In the genomic region with DNA sequence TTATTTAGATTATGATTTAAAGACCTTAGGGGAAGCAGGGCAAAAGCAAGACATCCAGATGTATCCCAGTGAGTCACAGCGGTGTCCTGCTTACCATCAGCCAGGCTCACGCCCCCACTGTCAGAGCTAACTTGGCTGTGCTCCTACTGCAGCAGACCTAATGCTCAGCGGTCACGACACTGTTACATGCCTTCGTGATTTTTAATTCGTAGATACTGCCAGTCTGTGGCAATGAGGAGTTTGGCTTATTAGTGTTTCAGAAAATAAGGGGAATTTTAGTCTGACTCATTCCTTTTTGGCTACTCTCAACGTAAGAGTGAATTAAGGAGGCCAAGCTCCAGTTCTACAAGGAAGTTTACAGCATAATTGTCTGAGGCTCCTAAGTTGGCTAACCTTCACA, we compare ENCODE assay signal across 9 cellular contexts. TPM values are rescaled to one million over a fixed set of nuclear protein-coding genes. Genes with fewer than 3 reads are reported as not detected.
DNase-seq lines count a peak whose midpoint lies in the region; ATAC-seq and TF ChIP-seq lines count a peak whose summit lies in the region.
"Had no signal": no experiment of that assay in that cellular context is flagged by ENCODE, and none has a peak within 500 bp of the region (broad histone marks: within the 10 kb centered on the region; RNA-seq: fewer than 3 reads in every experiment).

No MANE protein-coding gene starts in this region.

- H3K27ac ChIP-seq in ovary: no peak overlapping the region

- WGBS in ovary, 3 donors: 7 to 13% (median 11%) methylated on average over 7 of the region's 7 CpGs

- H3K27me3 ChIP-seq in BE2C (no peaks in the 10 kb centered on the region; the same call in 1 of the 2 replicates), ovary (no peaks in the 10 kb centered on the region)

- no peak overlapping the region for H3K4me3 Mint-ChIP-seq in osteocyte (ENCODE audit: unreplicated experiment)

- H3K36me3 Mint-ChIP-seq in osteocyte (ENCODE audit: unreplicated experiment): no peaks in the 10 kb centered on the region

- intact Hi-C loops in ovary (cut with DNase I): no loop called here

- TF ChIP-seq EP300 in ovary (IDR thresholded peaks at IDR 0.05): no peak

- TF ChIP-seq POLR2A in ovary (IDR thresholded peaks at IDR 0.05): no peak

- H3K27ac Mint-ChIP-seq in osteocyte (ENCODE audit: unreplicated experiment): no peak overlapping the region

- H3K4me1 ChIP-seq in BE2C (peaks cover 3% of the 10 kb centered on the region; the same call in 1 of the 2 replicates), ovary (ENCODE audit: insufficient read depth) (peaks cover 3% of the 10 kb centered on the region)

- H3K4me3 ChIP-seq in BE2C (ENCODE audit: low read depth, low read length) (no peak overlapping the region), ovary (no peak overlapping the region)

- H3K36me3 ChIP-seq in BE2C: no peaks in the 10 kb centered on the region
- no peaks in the 10 kb centered on the region for H3K36me3 ChIP-seq in ovary

- peaks cover 24% of the 10 kb centered on the region for H3K27me3 Mint-ChIP-seq in osteocyte (ENCODE audit: unreplicated experiment)

- ATAC-seq in HG03439 (IDR thresholded peaks at IDR 0.05; ENCODE audit: unreplicated experiment): no peak

- TF ChIP-seq CTCF in BE2C (IDR thresholded peaks at IDR 0.05; ENCODE audit: low read depth, low read length) (no peak), ovary (IDR thresholded peaks at IDR 0.05) (no peak), osteocyte (IDR thresholded peaks at IDR 0.05) (no peak)

- H3K9me3 ChIP-seq in BE2C: no peaks in the 10 kb centered on the region
- H3K9me3 ChIP-seq in ovary: no peaks in the 10 kb centered on the region

- no peaks in the 10 kb centered on the region for H3K9me3 Mint-ChIP-seq in osteocyte (ENCODE audit: unreplicated experiment)

- DNase-seq in BE2C (peak; percentile 70), RPMI7951 (ENCODE audit: low read depth) (peak; percentile 93), fibroblast of peridontal ligament (ENCODE audit: extremely low read depth) (peak; percentile 95), ovary (peak; percentile 40 to 71 (median 46)), osteocyte (ENCODE audit: extremely low spot score, unreplicated experiment) (no peak), pons (ENCODE audit: low spot score) (no peak), cerebellar cortex (ENCODE audit: low spot score) (no peak)
- DNase-seq: DMS153 had no signal

- no peaks in the 10 kb centered on the region for H3K4me1 Mint-ChIP-seq in osteocyte (ENCODE audit: unreplicated experiment)

RNA-seq across cellular contexts. Expression of gene EFCAB6, which starts 22.7 kb away (rescaled TPM):
- 0.45 TPM for polyA plus RNA-seq in BE2C (2012; ENCODE audit: insufficient read depth, insufficient read length, low read depth)
- total RNA-seq in RPMI7951 (2014; rRNA removed; shearing (Covaris generic)): 0.39 and 0.48 TPM in 2 replicates
- 10 to 100 TPM in 1 of 7 donors, 1 to 10 TPM in 6; 4.7 to 17.5 (median 7.2) TPM for total RNA-seq in ovary
- polyA plus RNA-seq in ovary: 1 to 10 TPM in 1 of 2 donors, under 1 TPM in 1; 1.00 to 2.5 TPM
- 1.4 and 1.5 TPM in 2 replicates for total RNA-seq in osteocyte

Comparison
In these comparisons a context has a peak if more than half of its experiments do, and no peak if none do; other contexts are left out.
1. DNase-seq: peak in BE2C (single experiment), RPMI7951 (single experiment), fibroblast of peridontal ligament (single experiment) and ovary (5 of 5); none in osteocyte (single experiment), pons (single experiment) and cerebellar cortex (single experiment).